8 cellular contexts compared by ENCODE assay signal in genomic region chr14:23539209-23539866, GRCh38. TPM values are rescaled to one million over a fixed set of nuclear protein-coding genes. Genes with fewer than 3 reads are reported as not detected.
DNase-seq lines count a peak whose midpoint lies in the region; ATAC-seq, FAIRE-seq and TF ChIP-seq lines count a peak whose summit lies in the region.

No MANE protein-coding gene starts in this region.

- in situ Hi-C loops in HepG2 (cut with HindIII; ENCODE audit: extremely low pct_ligation_motif_present, low pct_unique_long_range_greater_than_20kb), result no loop called here

- CTCF ChIA-PET in PC-9 (lab: Charles Lee) (no interaction called here), HepG2 (lab: Yijun Ruan, JAX; ENCODE audit: low intra/inter-chr PET ratio, low total read pairs) (interaction anchor here (1.0 to 3.0 kb wide), 7 partner anchors 11 to 211 kb away, joined by 3 to 58 read pairs (median 5); no protein-coding TSS in a partner anchor)

- H3K9ac ChIP-seq in HepG2 (ENCODE audit: insufficient read depth, low read depth, low read length), result no peak overlapping the region

- H3K9me2 ChIP-seq in PC-9 (ENCODE audit: insufficient read depth), result no peaks in the 10 kb centered on the region

- DNase-seq in activated CD4-positive, alpha-beta T cell treated with anti-CD3 and anti-CD28 coated beads for 48 hours, result peak; percentile 19
- no peak for DNase-seq in activated CD4-positive, alpha-beta T cell treated with anti-CD3 and anti-CD28 coated beads, Interleukin-2, amount 50 U/mL, for 4 hours
- DNase-seq in HL-60 (ENCODE audit: low read depth in 1 of 2, low spot score in 1 of 2) (peak in 1 of 2 experiments; percentile 36), PC-9 (no peak), HepG2 (ENCODE audit: low spot score) (peak; percentile 86), uterus (no peak)
- no peak for DNase-seq in activated T-helper 2 cell treated with anti-CD3 and anti-CD28 coated beads, Interferon-gamma antibody, Interleukin-2, Interleukin-4, amounts not matched to agents 10 μg/mL and 5 μg/mL and 100 μg/mL, durations not matched to agents 14 hours and 24 hours and 36 hours (ENCODE audit: low spot score)

- no peak overlapping the region for H3K4me3 Mint-ChIP-seq in activated T-helper 2 cell treated with anti-CD3 and anti-CD28 coated beads, Interferon-gamma antibody, Interleukin-2, Interleukin-4, amounts not matched to agents 10 μg/mL and 5 μg/mL and 100 μg/mL, durations not matched to agents 14 hours and 24 hours and 36 hours (ENCODE audit: low read depth)

- no peaks in the 10 kb centered on the region for H4K20me1 ChIP-seq in PC-9 (ENCODE audit: insufficient read depth)
- no peaks in the 10 kb centered on the region for H4K20me1 ChIP-seq in HepG2 (ENCODE audit: insufficient read depth, low read length)

- H3K36me3 ChIP-seq in PC-9 (ENCODE audit: low read depth) (no peaks in the 10 kb centered on the region), HepG2 (replicated peaks in 1 of 2; ENCODE audit: control insufficient read depth in 1 of 2, insufficient read depth in 2 of 2, low read length in 2 of 2) (no peaks in the 10 kb centered on the region), uterus (no peaks in the 10 kb centered on the region)

- no peaks in the 10 kb centered on the region for H3K4me1 ChIP-seq in PC-9 (replicated peaks; ENCODE audit: insufficient read depth)
- peaks cover 6% of the 10 kb centered on the region; the same call in 1 of the 2 replicates for H3K4me1 ChIP-seq in HepG2 (ENCODE audit: insufficient read depth, low read length)
- H3K4me1 ChIP-seq in uterus, result no peaks in the 10 kb centered on the region

- H3K27ac ChIP-seq in HL-60 (replicated peaks), result no peak overlapping the region
- no peak overlapping the region for H3K27ac ChIP-seq in PC-9
- H3K27ac ChIP-seq in cingulate gyrus (ENCODE audit: low read depth, low read length), result peak overlapping the region; percentile 84
- H3K27ac ChIP-seq in HepG2 (ENCODE audit: extremely low read length, insufficient read depth, low read length), result no peak overlapping the region
- H3K27ac ChIP-seq in uterus, result no peak overlapping the region

- H3K9me3 Mint-ChIP-seq in activated T-helper 2 cell treated with anti-CD3 and anti-CD28 coated beads, Interferon-gamma antibody, Interleukin-2, Interleukin-4, amounts not matched to agents 10 μg/mL and 5 μg/mL and 100 μg/mL, durations not matched to agents 14 hours and 24 hours and 36 hours, result no peaks in the 10 kb centered on the region

- ATAC-seq in HepG2, result peak; percentile 85

- H3K27me3 Mint-ChIP-seq in activated T-helper 2 cell treated with anti-CD3 and anti-CD28 coated beads, Interferon-gamma antibody, Interleukin-2, Interleukin-4, amounts not matched to agents 10 μg/mL and 5 μg/mL and 100 μg/mL, durations not matched to agents 14 hours and 24 hours and 36 hours (ENCODE audit: low read depth), result no peaks in the 10 kb centered on the region

- H3K4me3 ChIP-seq in HL-60 (replicated peaks; ENCODE audit: insufficient read depth, low read length) (no peak overlapping the region), PC-9 (no peak overlapping the region), HepG2 (replicated peaks in 1 of 3; ENCODE audit: insufficient read depth in 1 of 3, low read depth in 2 of 3, low read length in 3 of 3) (no peak overlapping the region), uterus (no peak overlapping the region)

- no peaks in the 10 kb centered on the region for H3K9me3 ChIP-seq in PC-9 (ENCODE audit: insufficient read depth, low read depth)
- no peaks in the 10 kb centered on the region for H3K9me3 ChIP-seq in HepG2 (ENCODE audit: low read length)
- no peaks in the 10 kb centered on the region for H3K9me3 ChIP-seq in uterus

- peak; percentile 78 for TF ChIP-seq CTCF in HL-60 (IDR thresholded peaks at IDR 0.05; ENCODE audit: insufficient read depth, low read length)
- TF ChIP-seq CTCF in PC-9 (conservative IDR thresholded peaks at IDR 0.05), result peak; percentile 80
- peak; percentile 96 for TF ChIP-seq CTCF in HepG2 (CRISPR knock-in tag; IDR thresholded peaks at IDR 0.05)
- peak; percentile 29 to 50 (median 40) for TF ChIP-seq CTCF in uterus (IDR thresholded peaks at IDR 0.05)

- peak; percentile 81 for TF ChIP-seq RAD21 in HepG2 (CRISPR knock-in tag; IDR thresholded peaks at IDR 0.05)

- no peak overlapping the region for H2AFZ ChIP-seq in PC-9
- no peak overlapping the region for H2AFZ ChIP-seq in HepG2 (ENCODE audit: low read length)

- H3F3A ChIP-seq in PC-9 (ENCODE audit: insufficient read depth, low read depth), result no peaks in the 10 kb centered on the region

- BruUV-seq in PC-9 (replicated peaks; lab: Mats Ljungman, UMichigan) (no TSS peak), HepG2 (replicated peaks; lab: Mats Ljungman, UMichigan) (no TSS peak)

- TF ChIP-seq EP300 in HepG2 (IDR thresholded peaks at IDR 0.05; ENCODE audit: low read depth in 2 of 2, low read length in 2 of 2) (no peak), HepG2 (CRISPR knock-in tag; IDR thresholded peaks at IDR 0.05; ENCODE audit: borderline replicate concordance) (peak; percentile 61; the same call in 1 of the 2 replicates)

- H3K79me2 ChIP-seq in PC-9 (ENCODE audit: low read depth) (no peaks in the 10 kb centered on the region), HepG2 (ENCODE audit: insufficient read depth, low read length) (no peaks in the 10 kb centered on the region)

- WGBS in HepG2 (ENCODE audit: low lambda C conversion rate), result 32% methylated on average over 7 of the region's 7 CpGs

- no peaks in the 10 kb centered on the region for H3K27me3 ChIP-seq in HL-60 (ENCODE audit: insufficient read depth, poor library complexity, severe bottlenecking)
- H3K27me3 ChIP-seq in PC-9 (ENCODE audit: insufficient read depth, low read depth), result no peaks in the 10 kb centered on the region
- no peaks in the 10 kb centered on the region for H3K27me3 ChIP-seq in HepG2 (ENCODE audit: control insufficient read depth in 1 of 2, insufficient read depth in 2 of 2, low read length in 2 of 2)
- H3K27me3 ChIP-seq in uterus, result no peaks in the 10 kb centered on the region

- H3K4me1 Mint-ChIP-seq in activated T-helper 2 cell treated with anti-CD3 and anti-CD28 coated beads, Interferon-gamma antibody, Interleukin-2, Interleukin-4, amounts not matched to agents 10 μg/mL and 5 μg/mL and 100 μg/mL, durations not matched to agents 14 hours and 24 hours and 36 hours (ENCODE audit: low read depth), result no peaks in the 10 kb centered on the region

- no peak for TF ChIP-seq POLR2A in HepG2 (IDR thresholded peaks at IDR 0.05; ENCODE audit: insufficient read depth in 1 of 2, low read depth in 2 of 2, low read length in 2 of 2)
- TF ChIP-seq POLR2A in uterus (IDR thresholded peaks at IDR 0.05), result no peak

- POLR2A ChIA-PET in PC-9 (lab: Charles Lee; ENCODE audit: unreplicated experiment) (no interaction called here), HepG2 (lab: Yijun Ruan, JAX) (interaction anchor here (3.5 kb wide), 1 partner anchor 16 kb away, joined by 17 read pairs; the partner anchor contains the start of gene THTPA)

- H3K4me2 ChIP-seq in PC-9, result no peak overlapping the region
- no peak overlapping the region for H3K4me2 ChIP-seq in HepG2 (ENCODE audit: low read depth, low read length)

- intact Hi-C loops in PC-9 (cut with micrococcal nuclease; ENCODE audit: unreplicated experiment) (no loop called here), HepG2 (cut with micrococcal nuclease; ENCODE audit: unreplicated experiment) (loop anchor here (1.0 to 2.0 kb wide), 3 partner anchors 47 to 61 kb away; no protein-coding TSS in a partner anchor), uterus (cut with DNase I; ENCODE audit: low total_unique reads) (no loop called here)
- intact Hi-C loops in activated T-helper 2 cell treated with anti-CD3 and anti-CD28 coated beads, Interferon-gamma antibody, Interleukin-2, Interleukin-4, amounts not matched to agents 10 μg/mL and 5 μg/mL and 100 μg/mL, durations not matched to agents 14 hours and 24 hours and 36 hours (cut with micrococcal nuclease), result loop anchor here (1.0 kb wide), 2 partner anchors 12 to 61 kb away; partner anchors contain the start of gene ZFHX2

- FAIRE-seq in HepG2 (lab: Jason Lieb, UNC), result peak; percentile 95

- no peaks in the 10 kb centered on the region for H3K36me3 Mint-ChIP-seq in activated T-helper 2 cell treated with anti-CD3 and anti-CD28 coated beads, Interferon-gamma antibody, Interleukin-2, Interleukin-4, amounts not matched to agents 10 μg/mL and 5 μg/mL and 100 μg/mL, durations not matched to agents 14 hours and 24 hours and 36 hours (ENCODE audit: low read depth)

- no peak overlapping the region for H3K27ac Mint-ChIP-seq in activated T-helper 2 cell treated with anti-CD3 and anti-CD28 coated beads, Interferon-gamma antibody, Interleukin-2, Interleukin-4, amounts not matched to agents 10 μg/mL and 5 μg/mL and 100 μg/mL, durations not matched to agents 14 hours and 24 hours and 36 hours

RNA-seq across cellular contexts. Expression of gene ZFHX2, which starts 12.2 kb away (rescaled TPM):
- total RNA-seq in PC-9 (2021), result 3.7 and 5.3 TPM in 2 replicates
- 0.44 and 0.49 TPM in 2 replicates for total RNA-seq in HepG2 (2016; rRNA removed; fragmentation: Illumina TruSeq; extraction: Trizol)
- 0.81 and 0.88 TPM in 2 replicates for total RNA-seq in HepG2 (2016; cell fraction: cytosol; rRNA removed; fragmentation: Illumina TruSeq; extraction: Trizol; ENCODE audit: low read depth)
- 0.39 and 0.40 TPM in 2 replicates for total RNA-seq in HepG2 (2016; cell fraction: insoluble cytoplasmic fraction; rRNA removed; fragmentation: Illumina TruSeq; extraction: Trizol)
- total RNA-seq in HepG2 (2016; cell fraction: membrane; rRNA removed; fragmentation: Illumina TruSeq; extraction: Trizol), result 0.49 and 0.62 TPM in 2 replicates
- total RNA-seq in HepG2 (2016; cell fraction: nucleus; rRNA removed; fragmentation: Illumina TruSeq; extraction: Trizol), result 0.78 and 1.1 TPM in 2 replicates
- polyA plus RNA-seq in HepG2 (2011; rRNA removed), result 0.17 and 0.24 TPM in 2 replicates
- polyA plus RNA-seq in HepG2 (2011; cell fraction: cytosol; rRNA removed), result 0.04 and 0.22 TPM in 2 replicates
- polyA plus RNA-seq in HepG2 (2011; cell fraction: nucleus; rRNA removed), result 1.2 and 1.4 TPM in 2 replicates
- polyA plus RNA-seq in HepG2 (2012), result 0.92 and 0.93 TPM in 2 replicates
- 0.29 TPM in 2 replicates for polyA plus RNA-seq in HepG2 (2016; cell fraction: cytosol; fragmentation: Illumina TruSeq; extraction: Trizol; ENCODE audit: low read depth)
- 0.53 and 0.73 TPM in 2 replicates for polyA plus RNA-seq in HepG2 (2016; cell fraction: insoluble cytoplasmic fraction; fragmentation: Illumina TruSeq; extraction: Trizol; ENCODE audit: low read depth)
- 0.19 and 0.22 TPM in 2 replicates for polyA plus RNA-seq in HepG2 (2016; cell fraction: membrane; fragmentation: Illumina TruSeq; extraction: Trizol; ENCODE audit: low read depth)
- polyA plus RNA-seq in HepG2 (2016; cell fraction: nucleus; fragmentation: Illumina TruSeq; extraction: Trizol; ENCODE audit: insufficient read depth, low read depth), result 0.79 and 1.2 TPM in 2 replicates
- polyA minus RNA-seq in HepG2 (2011; rRNA and poly(A)+ RNA removed; ENCODE audit: low replicate concordance), result 0.21 and 1.7 TPM in 2 replicates
- 0.26 and 1.6 TPM in 2 replicates for polyA minus RNA-seq in HepG2 (2011; cell fraction: cytosol; rRNA and poly(A)+ RNA removed)
- 1.7 and 2.2 TPM in 2 replicates for polyA minus RNA-seq in HepG2 (2011; cell fraction: nucleus; rRNA and poly(A)+ RNA removed)
- total RNA-seq in uterus, result 1 to 10 TPM in 1 of 4 donors, under 1 TPM in 1, not detected in 2; 0.35 to 1.7 TPM
- total RNA-seq in activated T-helper 2 cell treated with anti-CD3 and anti-CD28 coated beads, Interferon-gamma antibody, Interleukin-2, Interleukin-4, amounts not matched to agents 10 μg/mL and 5 μg/mL and 100 μg/mL, durations not matched to agents 14 hours and 24 hours and 36 hours, result 2.0 and 2.5 TPM in 2 replicates

RNA-seq across cellular contexts. Expression of gene THTPA, which starts 16.7 kb away (rescaled TPM):
- total RNA-seq in PC-9 (2021) (3.4 and 4.1 TPM in 2 replicates), HepG2 (2016; rRNA removed; fragmentation: Illumina TruSeq; extraction: Trizol) (7.1 and 7.4 TPM in 2 replicates), uterus (10 to 100 TPM in 3 of 4 donors, 1 to 10 TPM in 1; 6.4 to 16.8 (median 15.2) TPM)
- 6.0 and 6.1 TPM in 2 replicates for total RNA-seq in HepG2 (2016; cell fraction: cytosol; rRNA removed; fragmentation: Illumina TruSeq; extraction: Trizol; ENCODE audit: low read depth)
- total RNA-seq in HepG2 (2016; cell fraction: insoluble cytoplasmic fraction; rRNA removed; fragmentation: Illumina TruSeq; extraction: Trizol), result 7.7 and 8.0 TPM in 2 replicates
- total RNA-seq in HepG2 (2016; cell fraction: membrane; rRNA removed; fragmentation: Illumina TruSeq; extraction: Trizol), result 12.8 and 13.3 TPM in 2 replicates
- 5.8 and 5.9 TPM in 2 replicates for total RNA-seq in HepG2 (2016; cell fraction: nucleus; rRNA removed; fragmentation: Illumina TruSeq; extraction: Trizol)
- 8.2 and 8.7 TPM in 2 replicates for polyA plus RNA-seq in HepG2 (2011; rRNA removed)
- 3.6 and 5.0 TPM in 2 replicates for polyA plus RNA-seq in HepG2 (2011; cell fraction: cytosol; rRNA removed)
- polyA plus RNA-seq in HepG2 (2011; cell fraction: nucleus; rRNA removed), result 11.3 and 17.7 TPM in 2 replicates
- polyA plus RNA-seq in HepG2 (2012), result 3.9 and 4.2 TPM in 2 replicates
- 14.5 and 18.4 TPM in 2 replicates for polyA plus RNA-seq in HepG2 (2016; cell fraction: cytosol; fragmentation: Illumina TruSeq; extraction: Trizol; ENCODE audit: low read depth)
- polyA plus RNA-seq in HepG2 (2016; cell fraction: insoluble cytoplasmic fraction; fragmentation: Illumina TruSeq; extraction: Trizol; ENCODE audit: low read depth), result 11.7 and 13.4 TPM in 2 replicates
- polyA plus RNA-seq in HepG2 (2016; cell fraction: membrane; fragmentation: Illumina TruSeq; extraction: Trizol; ENCODE audit: low read depth), result 18.6 and 20.0 TPM in 2 replicates
- polyA plus RNA-seq in HepG2 (2016; cell fraction: nucleus; fragmentation: Illumina TruSeq; extraction: Trizol; ENCODE audit: insufficient read depth, low read depth), result 11.0 and 11.3 TPM in 2 replicates
- 10.0 and 22.9 TPM in 2 replicates for polyA minus RNA-seq in HepG2 (2011; rRNA and poly(A)+ RNA removed; ENCODE audit: low replicate concordance)
- 2.5 and 3.6 TPM in 2 replicates for polyA minus RNA-seq in HepG2 (2011; cell fraction: cytosol; rRNA and poly(A)+ RNA removed)
- polyA minus RNA-seq in HepG2 (2011; cell fraction: nucleus; rRNA and poly(A)+ RNA removed), result 6.8 and 7.2 TPM in 2 replicates
- total RNA-seq in activated T-helper 2 cell treated with anti-CD3 and anti-CD28 coated beads, Interferon-gamma antibody, Interleukin-2, Interleukin-4, amounts not matched to agents 10 μg/mL and 5 μg/mL and 100 μg/mL, durations not matched to agents 14 hours and 24 hours and 36 hours, result 12.8 and 13.7 TPM in 2 replicates

RNA-seq across cellular contexts. Expression of gene AP1G2, which starts 28.3 kb away (rescaled TPM):
- total RNA-seq in PC-9 (2021) (128 and 160 TPM in 2 replicates), HepG2 (2016; rRNA removed; fragmentation: Illumina TruSeq; extraction: Trizol) (39.4 and 96.9 TPM in 2 replicates), uterus (10 to 100 TPM; 38.9 to 98.8 (median 68.8) TPM)
- 27.1 and 29.2 TPM in 2 replicates for total RNA-seq in HepG2 (2016; cell fraction: cytosol; rRNA removed; fragmentation: Illumina TruSeq; extraction: Trizol; ENCODE audit: low read depth)
- total RNA-seq in HepG2 (2016; cell fraction: insoluble cytoplasmic fraction; rRNA removed; fragmentation: Illumina TruSeq; extraction: Trizol), result 43.1 and 100 TPM in 2 replicates
- 15.6 and 15.9 TPM in 2 replicates for total RNA-seq in HepG2 (2016; cell fraction: membrane; rRNA removed; fragmentation: Illumina TruSeq; extraction: Trizol)
- 143 and 149 TPM in 2 replicates for total RNA-seq in HepG2 (2016; cell fraction: nucleus; rRNA removed; fragmentation: Illumina TruSeq; extraction: Trizol)
- polyA plus RNA-seq in HepG2 (2011; rRNA removed), result 611 and 685 TPM in 2 replicates
- 118 and 170 TPM in 2 replicates for polyA plus RNA-seq in HepG2 (2011; cell fraction: cytosol; rRNA removed)
- polyA plus RNA-seq in HepG2 (2011; cell fraction: nucleus; rRNA removed), result 4,733 and 5,679 TPM in 2 replicates
- polyA plus RNA-seq in HepG2 (2012), result 202 and 318 TPM in 2 replicates
- polyA plus RNA-seq in HepG2 (2016; cell fraction: cytosol; fragmentation: Illumina TruSeq; extraction: Trizol; ENCODE audit: low read depth), result 12.6 and 13.8 TPM in 2 replicates
- polyA plus RNA-seq in HepG2 (2016; cell fraction: insoluble cytoplasmic fraction; fragmentation: Illumina TruSeq; extraction: Trizol; ENCODE audit: low read depth), result 49.4 and 63.1 TPM in 2 replicates
- 18.9 and 19.4 TPM in 2 replicates for polyA plus RNA-seq in HepG2 (2016; cell fraction: membrane; fragmentation: Illumina TruSeq; extraction: Trizol; ENCODE audit: low read depth)
- polyA plus RNA-seq in HepG2 (2016; cell fraction: nucleus; fragmentation: Illumina TruSeq; extraction: Trizol; ENCODE audit: insufficient read depth, low read depth), result 559 and 594 TPM in 2 replicates
- polyA minus RNA-seq in HepG2 (2011; rRNA and poly(A)+ RNA removed; ENCODE audit: low replicate concordance), result 166 and 365 TPM in 2 replicates
- polyA minus RNA-seq in HepG2 (2011; cell fraction: cytosol; rRNA and poly(A)+ RNA removed), result 55.5 and 58.2 TPM in 2 replicates
- 527 and 596 TPM in 2 replicates for polyA minus RNA-seq in HepG2 (2011; cell fraction: nucleus; rRNA and poly(A)+ RNA removed)
- 164 and 170 TPM in 2 replicates for total RNA-seq in activated T-helper 2 cell treated with anti-CD3 and anti-CD28 coated beads, Interferon-gamma antibody, Interleukin-2, Interleukin-4, amounts not matched to agents 10 μg/mL and 5 μg/mL and 100 μg/mL, durations not matched to agents 14 hours and 24 hours and 36 hours

RNA-seq across cellular contexts. Expression of gene JPH4, which starts 39.3 kb away (rescaled TPM):
- not detected in 2 replicates for total RNA-seq in PC-9 (2021)
- 0.14 and 0.22 TPM in 2 replicates for total RNA-seq in HepG2 (2016; rRNA removed; fragmentation: Illumina TruSeq; extraction: Trizol)
- 0.10 TPM in 1 of 2 replicates, not detected in the other for total RNA-seq in HepG2 (2016; cell fraction: cytosol; rRNA removed; fragmentation: Illumina TruSeq; extraction: Trizol; ENCODE audit: low read depth)
- total RNA-seq in HepG2 (2016; cell fraction: insoluble cytoplasmic fraction; rRNA removed; fragmentation: Illumina TruSeq; extraction: Trizol), result 0.13 and 0.15 TPM in 2 replicates
- 0.10 and 0.22 TPM in 2 replicates for total RNA-seq in HepG2 (2016; cell fraction: membrane; rRNA removed; fragmentation: Illumina TruSeq; extraction: Trizol)
- total RNA-seq in HepG2 (2016; cell fraction: nucleus; rRNA removed; fragmentation: Illumina TruSeq; extraction: Trizol), result 0.12 and 0.44 TPM in 2 replicates
- 0.08 and 0.16 TPM in 2 replicates for polyA plus RNA-seq in HepG2 (2011; rRNA removed)
- 0.15 and 0.18 TPM in 2 replicates for polyA plus RNA-seq in HepG2 (2011; cell fraction: cytosol; rRNA removed)
- 1.1 TPM in 2 replicates for polyA plus RNA-seq in HepG2 (2011; cell fraction: nucleus; rRNA removed)
- polyA plus RNA-seq in HepG2 (2012), result 0.16 and 0.54 TPM in 2 replicates
- polyA plus RNA-seq in HepG2 (2016; cell fraction: cytosol; fragmentation: Illumina TruSeq; extraction: Trizol; ENCODE audit: low read depth), result 0.05 and 0.10 TPM in 2 replicates
- polyA plus RNA-seq in HepG2 (2016; cell fraction: insoluble cytoplasmic fraction; fragmentation: Illumina TruSeq; extraction: Trizol; ENCODE audit: low read depth), result 0.22 and 0.33 TPM in 2 replicates
- polyA plus RNA-seq in HepG2 (2016; cell fraction: membrane; fragmentation: Illumina TruSeq; extraction: Trizol; ENCODE audit: low read depth), result 0.10 and 0.17 TPM in 2 replicates
- polyA plus RNA-seq in HepG2 (2016; cell fraction: nucleus; fragmentation: Illumina TruSeq; extraction: Trizol; ENCODE audit: insufficient read depth, low read depth), result 0.42 and 0.55 TPM in 2 replicates
- 0.18 TPM in 1 of 2 replicates, not detected in the other for polyA minus RNA-seq in HepG2 (2011; rRNA and poly(A)+ RNA removed; ENCODE audit: low replicate concordance)
- polyA minus RNA-seq in HepG2 (2011; cell fraction: cytosol; rRNA and poly(A)+ RNA removed), result 0.35 TPM in 1 of 2 replicates, not detected in the other
- polyA minus RNA-seq in HepG2 (2011; cell fraction: nucleus; rRNA and poly(A)+ RNA removed), result 0.13 and 0.25 TPM in 2 replicates
- total RNA-seq in uterus, result 10 to 100 TPM in 2 of 4 donors, 1 to 10 TPM in 2; 2.4 to 49.2 (median 19.9) TPM
- total RNA-seq in activated T-helper 2 cell treated with anti-CD3 and anti-CD28 coated beads, Interferon-gamma antibody, Interleukin-2, Interleukin-4, amounts not matched to agents 10 μg/mL and 5 μg/mL and 100 μg/mL, durations not matched to agents 14 hours and 24 hours and 36 hours, result 0.09 TPM in 2 replicates

Comparison
In these comparisons a context has a peak if more than half of its experiments do, and no peak if none do; other contexts are left out.
1. DNase-seq: peak in activated CD4-positive, alpha-beta T cell treated with anti-CD3 and anti-CD28 coated beads for 48 hours (single experiment) and HepG2 (single experiment); none in activated CD4-positive, alpha-beta T cell treated with anti-CD3 and anti-CD28 coated beads, Interleukin-2, amount 50 U/mL, for 4 hours (0 of 2), PC-9 (0 of 2), uterus (0 of 2) and activated T-helper 2 cell treated with anti-CD3 and anti-CD28 coated beads, Interferon-gamma antibody, Interleukin-2, Interleukin-4, amounts not matched to agents 10 μg/mL and 5 μg/mL and 100 μg/mL, durations not matched to agents 14 hours and 24 hours and 36 hours (single experiment).
2. CTCF ChIP-seq: peak in every context shown above with its lines; median percentile 96 in HepG2; 80 in PC-9; 78 in HL-60; 40 in uterus.
3. intact Hi-C loops: an anchor here in HepG2 (1.0 to 2.0 kb wide) and activated T-helper 2 cell treated with anti-CD3 and anti-CD28 coated beads, Interferon-gamma antibody, Interleukin-2, Interleukin-4, amounts not matched to agents 10 μg/mL and 5 μg/mL and 100 μg/mL, durations not matched to agents 14 hours and 24 hours and 36 hours (1.0 kb wide); none called in PC-9 and uterus.